ENCODE assay signal across 1 cellular context in genomic region chr15:100601628-100602063, GRCh38.
TF ChIP-seq lines count a peak whose summit lies in the region.

No MANE protein-coding gene starts in this region.

TF ChIP-seq in HepG2, 621 proteins besides CTCF, POLR2A, EP300 and RAD21 (continued from another document):
- TF ChIP-seq CC2D1A (CRISPR knock-in tag; IDR thresholded peaks at IDR 0.05) = no peak
- TF ChIP-seq, protein P1, sequence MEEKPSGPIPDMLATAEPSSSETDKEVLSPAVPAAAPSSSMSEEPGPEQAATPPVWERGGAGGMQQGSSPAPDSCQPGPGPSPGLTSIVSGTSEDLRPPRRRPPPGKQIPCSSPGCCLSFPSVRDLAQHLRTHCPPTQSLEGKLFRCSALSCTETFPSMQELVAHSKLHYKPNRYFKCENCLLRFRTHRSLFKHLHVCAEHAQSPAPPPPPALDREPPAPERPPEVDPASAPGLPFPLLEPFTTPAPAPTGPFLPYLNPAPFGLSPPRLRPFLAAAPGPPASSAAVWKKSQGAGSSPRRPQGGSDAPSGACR (CRISPR knock-in tag; IDR thresholded peaks at IDR 0.05) = peak; percentile 3; the same call in 1 of the 2 replicates
- TF ChIP-seq SP2 (CRISPR knock-in tag; IDR thresholded peaks at IDR 0.05) = no peak
- TF ChIP-seq ZNF598 (CRISPR knock-in tag; IDR thresholded peaks at IDR 0.05; ENCODE audit: borderline replicate concordance) = peak; percentile 28; the same call in 1 of the 2 replicates
- 0 out of 2 replicates have a peak, but pooled peaks have one; percentile 44 for TF ChIP-seq ZNF616 (CRISPR knock-in tag; IDR thresholded peaks at IDR 0.05; ENCODE audit: low read depth)
- no peak for TF ChIP-seq SMYD3 (CRISPR knock-in tag; IDR thresholded peaks at IDR 0.05)
- TF ChIP-seq, protein P2, sequence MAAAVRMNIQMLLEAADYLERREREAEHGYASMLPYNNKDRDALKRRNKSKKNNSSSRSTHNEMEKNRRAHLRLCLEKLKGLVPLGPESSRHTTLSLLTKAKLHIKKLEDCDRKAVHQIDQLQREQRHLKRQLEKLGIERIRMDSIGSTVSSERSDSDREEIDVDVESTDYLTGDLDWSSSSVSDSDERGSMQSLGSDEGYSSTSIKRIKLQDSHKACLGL (CRISPR knock-in tag; IDR thresholded peaks at IDR 0.05) = 0 out of 2 replicates have a peak, but pooled peaks have one; percentile 51
- TF ChIP-seq, protein P3, sequence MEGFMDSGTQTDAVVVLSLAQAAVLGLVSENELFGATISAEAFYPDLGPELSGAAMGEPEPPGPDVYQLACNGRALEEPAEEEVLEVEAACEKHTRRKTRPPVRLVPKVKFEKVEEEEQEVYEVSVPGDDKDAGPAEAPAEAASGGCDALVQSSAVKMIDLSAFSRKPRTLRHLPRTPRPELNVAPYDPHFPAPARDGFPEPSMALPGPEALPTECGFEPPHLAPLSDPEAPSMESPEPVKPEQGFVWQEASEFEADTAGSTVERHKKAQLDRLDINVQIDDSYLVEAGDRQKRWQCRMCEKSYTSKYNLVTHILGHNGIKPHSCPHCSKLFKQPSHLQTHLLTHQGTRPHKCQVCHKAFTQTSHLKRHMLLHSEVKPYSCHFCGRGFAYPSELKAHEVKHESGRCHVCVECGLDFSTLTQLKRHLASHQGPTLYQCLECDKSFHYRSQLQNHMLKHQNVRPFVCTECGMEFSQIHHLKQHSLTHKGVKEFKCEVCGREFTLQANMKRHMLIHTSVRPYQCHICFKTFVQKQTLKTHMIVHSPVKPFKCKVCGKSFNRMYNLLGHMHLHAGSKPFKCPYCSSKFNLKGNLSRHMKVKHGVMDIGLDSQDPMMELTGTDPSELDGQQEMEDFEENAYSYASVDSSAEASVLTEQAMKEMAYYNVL (CRISPR knock-in tag; IDR thresholded peaks at IDR 0.05; ENCODE audit: borderline replicate concordance) = 0 out of 2 replicates have a peak, but pooled peaks have one; percentile 25
- TF ChIP-seq ZNF44 (CRISPR knock-in tag; IDR thresholded peaks at IDR 0.05) = peak; percentile 25; the same call in 1 of the 2 replicates
- TF ChIP-seq ATF6 (CRISPR knock-in tag; conservative IDR thresholded peaks at IDR 0.05) = no peak
- TF ChIP-seq, protein P4, sequence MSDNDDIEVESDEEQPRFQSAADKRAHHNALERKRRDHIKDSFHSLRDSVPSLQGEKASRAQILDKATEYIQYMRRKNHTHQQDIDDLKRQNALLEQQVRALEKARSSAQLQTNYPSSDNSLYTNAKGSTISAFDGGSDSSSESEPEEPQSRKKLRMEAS (IDR thresholded peaks at IDR 0.05) = peak; percentile 27; the same call in 1 of the 2 replicates
- peak; percentile 70; the same call in 1 of the 2 replicates for TF ChIP-seq TGIF2 (CRISPR knock-in tag; IDR thresholded peaks at IDR 0.05)
- no peak for TF ChIP-seq HNF4A (CRISPR knock-in tag; IDR thresholded peaks at IDR 0.05)
- TF ChIP-seq ZNF792 (CRISPR knock-in tag; IDR thresholded peaks at IDR 0.05) = 0 out of 2 replicates have a peak, but pooled peaks have one; percentile 4
- TF ChIP-seq NFKB2 (CRISPR knock-in tag; IDR thresholded peaks at IDR 0.05; ENCODE audit: borderline replicate concordance) = peak; percentile 38; the same call in 1 of the 2 replicates
- TF ChIP-seq MXD4 (CRISPR knock-in tag; IDR thresholded peaks at IDR 0.05) = 0 out of 2 replicates have a peak, but pooled peaks have one; percentile 37
- TF ChIP-seq, protein P5, sequence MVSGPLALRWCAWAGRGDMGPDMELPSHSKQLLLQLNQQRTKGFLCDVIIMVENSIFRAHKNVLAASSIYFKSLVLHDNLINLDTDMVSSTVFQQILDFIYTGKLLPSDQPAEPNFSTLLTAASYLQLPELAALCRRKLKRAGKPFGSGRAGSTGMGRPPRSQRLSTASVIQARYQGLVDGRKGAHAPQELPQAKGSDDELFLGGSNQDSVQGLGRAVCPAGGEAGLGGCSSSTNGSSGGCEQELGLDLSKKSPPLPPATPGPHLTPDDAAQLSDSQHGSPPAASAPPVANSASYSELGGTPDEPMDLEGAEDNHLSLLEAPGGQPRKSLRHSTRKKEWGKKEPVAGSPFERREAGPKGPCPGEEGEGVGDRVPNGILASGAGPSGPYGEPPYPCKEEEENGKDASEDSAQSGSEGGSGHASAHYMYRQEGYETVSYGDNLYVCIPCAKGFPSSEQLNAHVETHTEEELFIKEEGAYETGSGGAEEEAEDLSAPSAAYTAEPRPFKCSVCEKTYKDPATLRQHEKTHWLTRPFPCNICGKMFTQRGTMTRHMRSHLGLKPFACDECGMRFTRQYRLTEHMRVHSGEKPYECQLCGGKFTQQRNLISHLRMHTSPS (CRISPR knock-in tag; IDR thresholded peaks at IDR 0.05; ENCODE audit: low read depth) = peak; percentile 27; the same call in 1 of the 2 replicates
- peak; percentile 59; the same call in 1 of the 2 replicates for TF ChIP-seq ZSCAN31 (CRISPR knock-in tag; IDR thresholded peaks at IDR 0.05; ENCODE audit: low read depth)
- no peak for TF ChIP-seq KAT7 (CRISPR knock-in tag; IDR thresholded peaks at IDR 0.05; ENCODE audit: borderline replicate concordance)
- TF ChIP-seq ZNF121 (CRISPR knock-in tag; IDR thresholded peaks at IDR 0.05) = no peak
- 0 out of 2 replicates have a peak, but pooled peaks have one; percentile 33 for TF ChIP-seq NR3C1 (CRISPR knock-in tag; IDR thresholded peaks at IDR 0.05)
- TF ChIP-seq RFXAP (CRISPR knock-in tag; IDR thresholded peaks at IDR 0.05; ENCODE audit: borderline replicate concordance) = 0 out of 2 replicates have a peak, but pooled peaks have one; percentile 10
- TF ChIP-seq MBD4 (IDR thresholded peaks at IDR 0.05; ENCODE audit: borderline replicate concordance, low read length) = no peak
- TF ChIP-seq NFE2 (CRISPR knock-in tag; IDR thresholded peaks at IDR 0.05) = 0 out of 2 replicates have a peak, but pooled peaks have one; percentile 6
TF ChIP-seq in HepG2: peak in this region for 18.
